Comparison of ENCODE assay signal across 28 cellular contexts in genomic region chrX:47674776-47675175, GRCh38. TPM values are rescaled to one million over a fixed set of nuclear protein-coding genes. Genes with fewer than 3 reads are reported as not detected.
"Had no signal": no experiment of that assay in that cellular context is flagged by ENCODE, and none has a peak within 500 bp of the region (broad histone marks: within the 10 kb centered on the region; RNA-seq: fewer than 3 reads in every experiment).

No MANE protein-coding gene starts in this region.

- H3K4me3 ChIP-seq: left ventricle myocardium inferior, lung, mucosa of descending colon, pancreas, prostate gland, skin epidermis, stomach, testis, thyroid gland, transverse colon, upper lobe of left lung, vagina had no signal

- H3K27ac ChIP-seq: left ventricle myocardium inferior, pancreas, prostate gland, skin epidermis, stomach, testis, thyroid gland, transverse colon, upper lobe of left lung, vagina had no signal

- DNase-seq: islet precursor cell; left ventricle myocardium inferior; midbrain; mucosa of descending colon; naive thymus-derived CD4-positive, alpha-beta T cell; nucleus accumbens; pancreas; posterior cingulate gyrus; retina; right cardiac atrium; stimulated activated CD4-positive, alpha-beta T cell treated with anti-CD3 and anti-CD28 coated beads, Interleukin-12 subunit alpha, Interleukin-12 subunit beta, amount 100 ng/mL, for 4 hours; stimulated activated CD4-positive, alpha-beta T cell treated with anti-CD3 and anti-CD28 coated beads, Interleukin-15, amount 100 ng/mL, for 24 hours; stimulated activated CD4-positive, alpha-beta T cell treated with anti-CD3 and anti-CD28 coated beads, Interleukin-2, amount 100 ng/mL, for 24 hours; stimulated activated CD4-positive, alpha-beta T cell treated with anti-CD3 and anti-CD28 coated beads, Interleukin-4, amount 100 ng/mL, for 1 hour; stimulated activated naive B cell treated with anti-CD40 and anti-IgM and Interleukin-4, amounts not matched to agents 10 μg/mL and 1 μg/mL and 100 μg/mL, for 72 hours; stimulated activated naive CD8-positive, alpha-beta T cell treated with anti-CD3 and anti-CD28 coated beads, Interleukin-15, Interleukin-2, amounts not matched to agents 100 U/mL and 50 U/mL, for 24 hours; stomach; testis; thyroid gland; transverse colon; upper lobe of left lung had no signal

- H3K27me3 ChIP-seq: pancreas, testis, thyroid gland, transverse colon, upper lobe of left lung, vagina had no signal

- ATAC-seq: mucosa of descending colon; naive thymus-derived CD4-positive, alpha-beta T cell; natural killer cell treated with Interleukin-12 subunit alpha and Interleukin-12 subunit beta and Interleukin-15 and Interleukin-18, amount 100 ng/mL, for 72 hours; pancreas; right cardiac atrium; sciatic nerve; stimulated activated naive B cell treated with anti-CD40 and anti-IgM and Interleukin-4, amounts not matched to agents 10 μg/mL and 1 μg/mL and 100 μg/mL, for 72 hours; stimulated activated naive CD8-positive, alpha-beta T cell treated with anti-CD3 and anti-CD28 coated beads, Interleukin-15, Interleukin-2, amounts not matched to agents 100 U/mL and 50 U/mL, for 24 hours had no signal

- H3K4me1 ChIP-seq: left ventricle myocardium inferior, pancreas, prostate gland, stomach, testis, thyroid gland, transverse colon, upper lobe of left lung, vagina had no signal

- H3K36me3 ChIP-seq: left ventricle myocardium inferior, pancreas, prostate gland, stomach, thyroid gland, transverse colon, upper lobe of left lung, vagina had no signal

- H3K9me3 ChIP-seq: left ventricle myocardium inferior, mucosa of descending colon, pancreas, prostate gland, testis, thyroid gland, transverse colon, upper lobe of left lung, vagina had no signal

RNA-seq across cellular contexts. Expression of gene SYN1, which starts 55.1 kb away (rescaled TPM):
- total RNA-seq: mesenteric fat pad had no signal
